1 cellular context compared by ENCODE assay signal in genomic region chr5:76790632-76791290, GRCh38.
A peak's percentile ranks its signal among the peaks of the same experiment; 100 is the strongest.
TF ChIP-seq lines count a peak whose summit lies in the region.

No MANE protein-coding gene starts in this region.

TF ChIP-seq in HEK293, 187 proteins besides CTCF, POLR2A, EP300 and RAD21 (continued from another document and continues in another):
- TF ChIP-seq REST (tag by site-specific recombination; IDR thresholded peaks at IDR 0.05) (no peak), ZNF266 (tag by site-specific recombination; IDR thresholded peaks at IDR 0.05; ENCODE audit: low read depth) (no peak), ZNF664 (tag by site-specific recombination; IDR thresholded peaks at IDR 0.05) (peak; percentile 54), ZNF366 (tag by site-specific recombination; conservative IDR thresholded peaks at IDR 0.05) (peak; percentile 86), MEIS1 (CRISPR knock-in tag; IDR thresholded peaks at IDR 0.05; ENCODE audit: borderline replicate concordance) (no peak), BCL11B (tag by site-specific recombination; IDR thresholded peaks at IDR 0.05; ENCODE audit: low read depth) (no peak), ZFP41 (tag by site-specific recombination; IDR thresholded peaks at IDR 0.05; ENCODE audit: borderline replicate concordance) (no peak), ZNF561 (tag by site-specific recombination; IDR thresholded peaks at IDR 0.05; ENCODE audit: borderline replicate concordance) (no peak), ZNF629 (tag by site-specific recombination; IDR thresholded peaks at IDR 0.05) (peak; percentile 95), ZNF585B (tag by site-specific recombination; IDR thresholded peaks at IDR 0.05) (no peak), ZNF146 (tag by site-specific recombination; IDR thresholded peaks at IDR 0.05) (no peak), ZNF610 (tag by site-specific recombination; IDR thresholded peaks at IDR 0.05; ENCODE audit: borderline replicate concordance) (no peak), ZNF529 (tag by site-specific recombination; IDR thresholded peaks at IDR 0.05; ENCODE audit: insufficient replicate concordance) (no peak), ZNF600 (tag by site-specific recombination; IDR thresholded peaks at IDR 0.05) (peak; percentile 82), ZIC2 (tag by site-specific recombination; IDR thresholded peaks at IDR 0.05) (peak; percentile 33; the same call in 1 of the 2 replicates), ZNF114 (tag by site-specific recombination; IDR thresholded peaks at IDR 0.05) (no peak), ZNF133 (tag by site-specific recombination; IDR thresholded peaks at IDR 0.05) (no peak), SP2 (tag by site-specific recombination; IDR thresholded peaks at IDR 0.05) (no peak), ZNF518A (tag by site-specific recombination; conservative IDR thresholded peaks at IDR 0.05; ENCODE audit: low read depth) (peak; percentile 53), KLF1 (tag by site-specific recombination; IDR thresholded peaks at IDR 0.05) (no peak), ZFP37 (tag by site-specific recombination; IDR thresholded peaks at IDR 0.05) (0 out of 2 replicates have a peak, but pooled peaks have one; percentile 64), ZNF302 (tag by site-specific recombination; IDR thresholded peaks at IDR 0.05; ENCODE audit: low read depth) (no peak), ZNF768 (tag by site-specific recombination; IDR thresholded peaks at IDR 0.05) (no peak), ZNF24 (tag by site-specific recombination; IDR thresholded peaks at IDR 0.05) (peak; percentile 97), ZNF76 (tag by site-specific recombination; IDR thresholded peaks at IDR 0.05; ENCODE audit: borderline replicate concordance, low read depth) (no peak; the same call in 1 of the 2 replicates), ZSCAN5A (tag by site-specific recombination; IDR thresholded peaks at IDR 0.05) (no peak), ZNF391 (tag by site-specific recombination; IDR thresholded peaks at IDR 0.05; ENCODE audit: borderline replicate concordance, low read depth) (peak; percentile 60; the same call in 1 of the 2 replicates), GLI2 (tag by site-specific recombination; IDR thresholded peaks at IDR 0.05; ENCODE audit: borderline replicate concordance, low read depth) (peak; percentile 51; the same call in 1 of the 2 replicates), ZNF10 (tag by site-specific recombination; IDR thresholded peaks at IDR 0.05) (no peak; the same call in 1 of the 2 replicates), MZF1 (tag by site-specific recombination; IDR thresholded peaks at IDR 0.05; ENCODE audit: borderline replicate concordance) (no peak), KLF7 (tag by site-specific recombination; IDR thresholded peaks at IDR 0.05; ENCODE audit: borderline replicate concordance) (no peak), ZNF221 (tag by site-specific recombination; IDR thresholded peaks at IDR 0.05; ENCODE audit: borderline replicate concordance) (no peak), ZNF423 (tag by site-specific recombination; IDR thresholded peaks at IDR 0.05) (no peak), ZNF785 (tag by site-specific recombination; IDR thresholded peaks at IDR 0.05) (peak; percentile 89), ZNF791 (tag by site-specific recombination; IDR thresholded peaks at IDR 0.05) (no peak), ZBTB49 (tag by site-specific recombination; IDR thresholded peaks at IDR 0.05; ENCODE audit: low read depth) (no peak), KLF17 (tag by site-specific recombination; IDR thresholded peaks at IDR 0.05) (peak; percentile 74; the same call in 1 of the 2 replicates), ZNF398 (tag by site-specific recombination; IDR thresholded peaks at IDR 0.05) (peak; percentile 76)
- TF ChIP-seq, protein P1, sequence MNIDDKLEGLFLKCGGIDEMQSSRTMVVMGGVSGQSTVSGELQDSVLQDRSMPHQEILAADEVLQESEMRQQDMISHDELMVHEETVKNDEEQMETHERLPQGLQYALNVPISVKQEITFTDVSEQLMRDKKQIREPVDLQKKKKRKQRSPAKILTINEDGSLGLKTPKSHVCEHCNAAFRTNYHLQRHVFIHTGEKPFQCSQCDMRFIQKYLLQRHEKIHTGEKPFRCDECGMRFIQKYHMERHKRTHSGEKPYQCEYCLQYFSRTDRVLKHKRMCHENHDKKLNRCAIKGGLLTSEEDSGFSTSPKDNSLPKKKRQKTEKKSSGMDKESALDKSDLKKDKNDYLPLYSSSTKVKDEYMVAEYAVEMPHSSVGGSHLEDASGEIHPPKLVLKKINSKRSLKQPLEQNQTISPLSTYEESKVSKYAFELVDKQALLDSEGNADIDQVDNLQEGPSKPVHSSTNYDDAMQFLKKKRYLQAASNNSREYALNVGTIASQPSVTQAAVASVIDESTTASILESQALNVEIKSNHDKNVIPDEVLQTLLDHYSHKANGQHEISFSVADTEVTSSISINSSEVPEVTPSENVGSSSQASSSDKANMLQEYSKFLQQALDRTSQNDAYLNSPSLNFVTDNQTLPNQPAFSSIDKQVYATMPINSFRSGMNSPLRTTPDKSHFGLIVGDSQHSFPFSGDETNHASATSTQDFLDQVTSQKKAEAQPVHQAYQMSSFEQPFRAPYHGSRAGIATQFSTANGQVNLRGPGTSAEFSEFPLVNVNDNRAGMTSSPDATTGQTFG (tag by site-specific recombination; IDR thresholded peaks at IDR 0.05; ENCODE audit: borderline replicate concordance), result no peak
- TF ChIP-seq, protein P2, sequence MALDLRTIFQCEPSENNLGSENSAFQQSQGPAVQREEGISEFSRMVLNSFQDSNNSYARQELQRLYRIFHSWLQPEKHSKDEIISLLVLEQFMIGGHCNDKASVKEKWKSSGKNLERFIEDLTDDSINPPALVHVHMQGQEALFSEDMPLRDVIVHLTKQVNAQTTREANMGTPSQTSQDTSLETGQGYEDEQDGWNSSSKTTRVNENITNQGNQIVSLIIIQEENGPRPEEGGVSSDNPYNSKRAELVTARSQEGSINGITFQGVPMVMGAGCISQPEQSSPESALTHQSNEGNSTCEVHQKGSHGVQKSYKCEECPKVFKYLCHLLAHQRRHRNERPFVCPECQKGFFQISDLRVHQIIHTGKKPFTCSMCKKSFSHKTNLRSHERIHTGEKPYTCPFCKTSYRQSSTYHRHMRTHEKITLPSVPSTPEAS (tag by site-specific recombination; IDR thresholded peaks at IDR 0.05), result 0 out of 2 replicates have a peak, but pooled peaks have one; percentile 15
